In genomic region chr5:80782626-80783025, GRCh38 we compare ENCODE assay signal across 27 cellular contexts.
DNase-seq lines count a peak whose midpoint lies in the region; ATAC-seq, FAIRE-seq and TF ChIP-seq lines count a peak whose summit lies in the region.
"Had no signal": no experiment of that assay in that cellular context is flagged by ENCODE, and none has a peak within 500 bp of the region (broad histone marks: within the 10 kb centered on the region; RNA-seq: fewer than 3 reads in every experiment).

No MANE protein-coding gene starts in this region.

- peaks cover 1% of the 10 kb centered on the region for H3K4me1 ChIP-seq in right cardiac atrium (ENCODE audit: control insufficient read depth, insufficient read depth, low read length)
- H3K4me1 ChIP-seq: BLaER1 treated with 17β-estradiol and CSF1 and Interleukin-3, amounts not matched to agents 10 nM and 100 nM; Caco-2 had no signal

- DNase-seq in GM12892 (ENCODE audit: insufficient read length) (no peak), NCI-H69 (lab: John Stamatoyannopoulos, UW) (peak; percentile 44), bronchial epithelial cell (ENCODE audit: low read depth) (peak; percentile 51), kidney tubule cell (ENCODE audit: low spot score) (peak; percentile 85), right cardiac atrium (no peak), RPMI8226 (no peak), WTC11 (ENCODE audit: low spot score) (no peak)
- no peak for DNase-seq in CD4-positive, alpha-beta T cell
- DNase-seq: AML-193; Caco-2; CD8-positive, alpha-beta T cell; GF-D8; H7; HFFc6; KBM-7; MG63; NCI-H1105 treated with DMSO at 0.1 percent for 48 hours; NCI-H146; NCI-H2081; NCI-H2227 treated with DMSO at 0.1 percent for 48 hours; NCI-H526 treated with DMSO at 0.1 percent for 48 hours; SK-N-SH; SW 1271 had no signal

- ATAC-seq in right cardiac atrium = no peak
- ATAC-seq in CD4-positive, alpha-beta T cell (ENCODE audit: poor library complexity) = no peak
- ATAC-seq in WTC11 = no peak
- ATAC-seq: CD8-positive, alpha-beta T cell; Panc1 had no signal

- H3K4me3 ChIP-seq in bronchial epithelial cell (ENCODE audit: low read depth, low read length) = no peak overlapping the region
- no peak overlapping the region for H3K4me3 ChIP-seq in right cardiac atrium (ENCODE audit: low read length)
- H3K4me3 ChIP-seq: BLaER1 treated with 17β-estradiol and CSF1 and Interleukin-3, amounts not matched to agents 10 nM and 100 nM; MG63 had no signal

- no peak overlapping the region for H3K27ac Mint-ChIP-seq in CD4-positive, alpha-beta T cell
- H3K27ac Mint-ChIP-seq in WTC11 = no peak overlapping the region
- H3K27ac Mint-ChIP-seq: CD8-positive, alpha-beta T cell; HFFc6 had no signal

- no peak for TF ChIP-seq POLR2A in GM12892 (IDR thresholded peaks at IDR 0.05; ENCODE audit: low read depth, low read length)

- no peak overlapping the region for H3K27ac ChIP-seq in right cardiac atrium (ENCODE audit: low read length)
- H3K27ac ChIP-seq in CD4-positive, alpha-beta T cell (ENCODE audit: low read depth, low read length) = no peak overlapping the region
- H3K27ac ChIP-seq: BLaER1 treated with 17β-estradiol and CSF1 and Interleukin-3, amounts not matched to agents 10 nM and 100 nM had no signal

- H3K9me3 ChIP-seq in right cardiac atrium (ENCODE audit: control insufficient read depth, low read length) = no peaks in the 10 kb centered on the region
- no peaks in the 10 kb centered on the region for H3K9me3 ChIP-seq in CD4-positive, alpha-beta T cell (ENCODE audit: control insufficient read depth, low read length)
- H3K9me3 ChIP-seq: Caco-2, MG63, SK-N-SH had no signal

- H3K4me3 Mint-ChIP-seq in CD4-positive, alpha-beta T cell = no peak overlapping the region
- H3K4me3 Mint-ChIP-seq in WTC11 = no peak overlapping the region
- H3K4me3 Mint-ChIP-seq: CD8-positive, alpha-beta T cell; HFFc6 had no signal

- CTCF ChIA-PET in CD4-positive, alpha-beta T cell (lab: Charles Lee) = no interaction called here
- CTCF ChIA-PET in WTC11 (lab: Charles Lee) = no interaction called here

- H3K27me3 Mint-ChIP-seq in CD4-positive, alpha-beta T cell = no peaks in the 10 kb centered on the region
- H3K27me3 Mint-ChIP-seq in WTC11 (ENCODE audit: low read depth) = no peaks in the 10 kb centered on the region

- H3K4me1 Mint-ChIP-seq in CD4-positive, alpha-beta T cell (ENCODE audit: low read depth) = peaks cover 5% of the 10 kb centered on the region
- H3K4me1 Mint-ChIP-seq in WTC11 = no peaks in the 10 kb centered on the region

- intact Hi-C loops in right cardiac atrium (cut with DNase I) = no loop called here
- intact Hi-C loops in CD4-positive, alpha-beta T cell (cut with DNase I, micrococcal nuclease) = no loop called here

- FAIRE-seq in GM12892 (lab: Jason Lieb, UNC) (peak; percentile 30), bronchial epithelial cell (lab: Jason Lieb, UNC) (no peak)
- FAIRE-seq: GM12891, GM19239 had no signal

- POLR2A ChIA-PET in CD4-positive, alpha-beta T cell (lab: Charles Lee) = no interaction called here
- POLR2A ChIA-PET in WTC11 (lab: Charles Lee) = no interaction called here

- H3K36me3 Mint-ChIP-seq in CD4-positive, alpha-beta T cell (ENCODE audit: low read depth) = peaks cover 81% of the 10 kb centered on the region
- H3K36me3 Mint-ChIP-seq in WTC11 = peaks cover 6% of the 10 kb centered on the region; the same call in 1 of the 2 replicates

- H3K27me3 ChIP-seq in bronchial epithelial cell (ENCODE audit: control insufficient read depth, insufficient read depth, low read length) (no peaks in the 10 kb centered on the region), right cardiac atrium (ENCODE audit: control insufficient read depth, insufficient read depth) (no peaks in the 10 kb centered on the region)
- no peaks in the 10 kb centered on the region for H3K27me3 ChIP-seq in CD4-positive, alpha-beta T cell (ENCODE audit: control insufficient read depth, insufficient read depth, low read length)
- H3K27me3 ChIP-seq: BLaER1 treated with 17β-estradiol and CSF1 and Interleukin-3, amounts not matched to agents 10 nM and 100 nM; MG63 had no signal

- no peaks in the 10 kb centered on the region for H3K9me3 Mint-ChIP-seq in CD4-positive, alpha-beta T cell
- 0 out of 2 replicates have a peak, but pooled peaks cover 3% of the 10 kb centered on the region for H3K9me3 Mint-ChIP-seq in WTC11
- H3K9me3 Mint-ChIP-seq: CD8-positive, alpha-beta T cell; HFFc6 had no signal

- TF ChIP-seq CTCF in bronchial epithelial cell (IDR thresholded peaks at IDR 0.05; ENCODE audit: insufficient read depth, low read length, severe bottlenecking) = no peak
- no peak for TF ChIP-seq CTCF in CD4-positive, alpha-beta T cell (IDR thresholded peaks at IDR 0.05)
- TF ChIP-seq CTCF in WTC11 (IDR thresholded peaks at IDR 0.05) = no peak

- no peaks in the 10 kb centered on the region for H3K36me3 ChIP-seq in bronchial epithelial cell (ENCODE audit: control insufficient read depth, insufficient read depth, low read length)

TF ChIP-seq in WTC11, 78 proteins besides CTCF, POLR2A, EP300 and RAD21 (continues in another document):
- TF ChIP-seq, protein P1, sequence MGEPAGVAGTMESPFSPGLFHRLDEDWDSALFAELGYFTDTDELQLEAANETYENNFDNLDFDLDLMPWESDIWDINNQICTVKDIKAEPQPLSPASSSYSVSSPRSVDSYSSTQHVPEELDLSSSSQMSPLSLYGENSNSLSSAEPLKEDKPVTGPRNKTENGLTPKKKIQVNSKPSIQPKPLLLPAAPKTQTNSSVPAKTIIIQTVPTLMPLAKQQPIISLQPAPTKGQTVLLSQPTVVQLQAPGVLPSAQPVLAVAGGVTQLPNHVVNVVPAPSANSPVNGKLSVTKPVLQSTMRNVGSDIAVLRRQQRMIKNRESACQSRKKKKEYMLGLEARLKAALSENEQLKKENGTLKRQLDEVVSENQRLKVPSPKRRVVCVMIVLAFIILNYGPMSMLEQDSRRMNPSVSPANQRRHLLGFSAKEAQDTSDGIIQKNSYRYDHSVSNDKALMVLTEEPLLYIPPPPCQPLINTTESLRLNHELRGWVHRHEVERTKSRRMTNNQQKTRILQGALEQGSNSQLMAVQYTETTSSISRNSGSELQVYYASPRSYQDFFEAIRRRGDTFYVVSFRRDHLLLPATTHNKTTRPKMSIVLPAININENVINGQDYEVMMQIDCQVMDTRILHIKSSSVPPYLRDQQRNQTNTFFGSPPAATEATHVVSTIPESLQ (CRISPR knock-in tag; IDR thresholded peaks at IDR 0.05) = no peak
- no peak for TF ChIP-seq CDX4 (CRISPR knock-in tag; IDR thresholded peaks at IDR 0.05; ENCODE audit: borderline replicate concordance)
- no peak for TF ChIP-seq STAT6 (CRISPR knock-in tag; conservative IDR thresholded peaks at IDR 0.05; ENCODE audit: low read depth)
- TF ChIP-seq FOXJ3 (CRISPR knock-in tag; IDR thresholded peaks at IDR 0.05; ENCODE audit: borderline replicate concordance) = no peak
- no peak for TF ChIP-seq JAZF1 (CRISPR knock-in tag; IDR thresholded peaks at IDR 0.05)
- TF ChIP-seq NR1H2 (CRISPR knock-in tag; IDR thresholded peaks at IDR 0.05) = no peak
- TF ChIP-seq, protein P2, sequence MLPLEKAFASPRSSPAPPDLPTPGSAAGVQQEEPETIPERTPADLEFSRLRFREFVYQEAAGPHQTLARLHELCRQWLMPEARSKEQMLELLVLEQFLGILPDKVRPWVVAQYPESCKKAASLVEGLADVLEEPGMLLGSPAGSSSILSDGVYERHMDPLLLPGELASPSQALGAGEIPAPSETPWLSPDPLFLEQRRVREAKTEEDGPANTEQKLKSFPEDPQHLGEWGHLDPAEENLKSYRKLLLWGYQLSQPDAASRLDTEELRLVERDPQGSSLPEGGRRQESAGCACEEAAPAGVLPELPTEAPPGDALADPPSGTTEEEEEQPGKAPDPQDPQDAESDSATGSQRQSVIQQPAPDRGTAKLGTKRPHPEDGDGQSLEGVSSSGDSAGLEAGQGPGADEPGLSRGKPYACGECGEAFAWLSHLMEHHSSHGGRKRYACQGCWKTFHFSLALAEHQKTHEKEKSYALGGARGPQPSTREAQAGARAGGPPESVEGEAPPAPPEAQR (CRISPR knock-in tag; IDR thresholded peaks at IDR 0.05) = no peak
- no peak for TF ChIP-seq SMAD3 (CRISPR knock-in tag; IDR thresholded peaks at IDR 0.05; ENCODE audit: borderline replicate concordance)
- no peak for TF ChIP-seq GRHL2 (CRISPR knock-in tag; IDR thresholded peaks at IDR 0.05; ENCODE audit: insufficient replicate concordance, severe bottlenecking)
- TF ChIP-seq RELA (CRISPR knock-in tag; IDR thresholded peaks at IDR 0.05; ENCODE audit: borderline replicate concordance) = no peak
- TF ChIP-seq ZNF396 (CRISPR knock-in tag; IDR thresholded peaks at IDR 0.05; ENCODE audit: borderline replicate concordance) = no peak

Comparison
In these comparisons a context has a peak if more than half of its experiments do, and no peak if none do; other contexts are left out.
1. DNase-seq: peak in NCI-H69 (single experiment), bronchial epithelial cell (single experiment) and kidney tubule cell (single experiment); none in GM12892 (single experiment), right cardiac atrium (0 of 3), CD4-positive, alpha-beta T cell (0 of 10), RPMI8226 (single experiment) and WTC11 (single experiment).